Comparison of ENCODE assay signal across 19 cellular contexts in genomic region chr2:223494496-223494895, GRCh38.
DNase-seq lines count a peak whose midpoint lies in the region; ATAC-seq lines count a peak whose summit lies in the region.
"Had no signal": no experiment of that assay in that cellular context is flagged by ENCODE, and none has a peak within 500 bp of the region (broad histone marks: within the 10 kb centered on the region; RNA-seq: fewer than 3 reads in every experiment).

No MANE protein-coding gene starts in this region.

- DNase-seq in Caki2 (ENCODE audit: low read depth): peak; percentile 12
- peak; percentile 72 for DNase-seq in kidney tubule cell (ENCODE audit: low spot score)
- DNase-seq in activated CD4-positive, alpha-beta memory T cell treated with anti-CD3 and anti-CD28 coated beads, Interleukin-2, amount 10 ng/mL, durations not matched to agents 7 days and 5 days: no peak
- DNase-seq in ureter (ENCODE audit: low spot score): no peak
- no peak for DNase-seq in activated T-cell treated with anti-CD3 and anti-CD28 coated beads, Interleukin-2, amount 50 U/mL, for 4 hours
- no peak for DNase-seq in NCI-H2171 treated with DMSO at 0.1 percent for 48 hours (lab: John Stamatoyannopoulos, UW)
- DNase-seq: Calu3; CD4-positive, alpha-beta T cell; GF-D8; MM.1S; NCI-H1092 treated with DMSO at 0.1 percent for 48 hours; NCI-H146; NCI-H2081 treated with DMSO at 0.1 percent for 48 hours; NCI-H774; OCI-M1; SHP77; SK-N-SH had no signal

- no peak overlapping the region for H3K4me3 Mint-ChIP-seq in activated CD4-positive, alpha-beta memory T cell treated with anti-CD3 and anti-CD28 coated beads, Interleukin-2, amount 10 ng/mL, durations not matched to agents 7 days and 5 days
- no peak overlapping the region for H3K4me3 Mint-ChIP-seq in activated T-cell treated with anti-CD3 and anti-CD28 coated beads, Interleukin-2, amount 50 U/mL, for 4 hours
- H3K4me3 Mint-ChIP-seq: CD4-positive, alpha-beta T cell had no signal

- H3K27me3 Mint-ChIP-seq in activated CD4-positive, alpha-beta memory T cell treated with anti-CD3 and anti-CD28 coated beads, Interleukin-2, amount 10 ng/mL, durations not matched to agents 7 days and 5 days: no peaks in the 10 kb centered on the region
- H3K27me3 Mint-ChIP-seq in activated T-cell treated with anti-CD3 and anti-CD28 coated beads, Interleukin-2, amount 50 U/mL, for 4 hours (ENCODE audit: low read depth): no peaks in the 10 kb centered on the region
- H3K27me3 Mint-ChIP-seq: CD4-positive, alpha-beta T cell had no signal

- ATAC-seq in GM19395 (IDR thresholded peaks at IDR 0.05; ENCODE audit: unreplicated experiment) (peak; percentile 52), HG03175 (IDR thresholded peaks at IDR 0.05; ENCODE audit: unreplicated experiment) (peak; percentile 73)
- no peak for ATAC-seq in activated T-cell treated with anti-CD3 and anti-CD28 coated beads, Interleukin-2, amount 50 U/mL, for 4 hours

- H3K36me3 Mint-ChIP-seq in activated CD4-positive, alpha-beta memory T cell treated with anti-CD3 and anti-CD28 coated beads, Interleukin-2, amount 10 ng/mL, durations not matched to agents 7 days and 5 days (ENCODE audit: low read depth): no peaks in the 10 kb centered on the region
- H3K36me3 Mint-ChIP-seq in activated T-cell treated with anti-CD3 and anti-CD28 coated beads, Interleukin-2, amount 50 U/mL, for 4 hours (ENCODE audit: insufficient read depth): no peaks in the 10 kb centered on the region

- POLR2A ChIA-PET in activated CD4-positive, alpha-beta memory T cell treated with anti-CD3 and anti-CD28 coated beads, Interleukin-2, amount 10 ng/mL, durations not matched to agents 7 days and 5 days (lab: Charles Lee): no interaction called here

- H3K27ac Mint-ChIP-seq in activated CD4-positive, alpha-beta memory T cell treated with anti-CD3 and anti-CD28 coated beads, Interleukin-2, amount 10 ng/mL, durations not matched to agents 7 days and 5 days: no peak overlapping the region
- H3K27ac Mint-ChIP-seq: CD4-positive, alpha-beta T cell had no signal

- no peaks in the 10 kb centered on the region for H3K9me3 Mint-ChIP-seq in activated CD4-positive, alpha-beta memory T cell treated with anti-CD3 and anti-CD28 coated beads, Interleukin-2, amount 10 ng/mL, durations not matched to agents 7 days and 5 days
- no peaks in the 10 kb centered on the region for H3K9me3 Mint-ChIP-seq in activated T-cell treated with anti-CD3 and anti-CD28 coated beads, Interleukin-2, amount 50 U/mL, for 4 hours

- no peaks in the 10 kb centered on the region for H3K4me1 Mint-ChIP-seq in activated CD4-positive, alpha-beta memory T cell treated with anti-CD3 and anti-CD28 coated beads, Interleukin-2, amount 10 ng/mL, durations not matched to agents 7 days and 5 days
- no peaks in the 10 kb centered on the region for H3K4me1 Mint-ChIP-seq in activated T-cell treated with anti-CD3 and anti-CD28 coated beads, Interleukin-2, amount 50 U/mL, for 4 hours (ENCODE audit: low read depth)

- in situ Hi-C loops in Caki2 (cut with HindIII; ENCODE audit: low pct_unique_long_range_greater_than_20kb, low sequenced_read_pairs): no loop called here

- CTCF ChIA-PET in activated CD4-positive, alpha-beta memory T cell treated with anti-CD3 and anti-CD28 coated beads, Interleukin-2, amount 10 ng/mL, durations not matched to agents 7 days and 5 days (lab: Charles Lee): no interaction called here

Comparison
In these comparisons a context has a peak if more than half of its experiments do, and no peak if none do; other contexts are left out.
1. DNase-seq: peak in Caki2 (single experiment) and kidney tubule cell (single experiment); none in activated CD4-positive, alpha-beta memory T cell treated with anti-CD3 and anti-CD28 coated beads, Interleukin-2, amount 10 ng/mL, durations not matched to agents 7 days and 5 days (single experiment), ureter (single experiment), activated T-cell treated with anti-CD3 and anti-CD28 coated beads, Interleukin-2, amount 50 U/mL, for 4 hours (single experiment) and NCI-H2171 treated with DMSO at 0.1 percent for 48 hours (single experiment).
2. ATAC-seq: peak in GM19395 (single experiment) and HG03175 (single experiment); none in activated T-cell treated with anti-CD3 and anti-CD28 coated beads, Interleukin-2, amount 50 U/mL, for 4 hours (0 of 2).